In genomic region chr11:692824-693414, GRCh38 we compare ENCODE assay signal across 8 cellular contexts. TPM values are rescaled to one million over a fixed set of nuclear protein-coding genes. Genes with fewer than 3 reads are reported as not detected.
DNase-seq lines count a peak whose midpoint lies in the region; ATAC-seq and TF ChIP-seq lines count a peak whose summit lies in the region.

No MANE protein-coding gene starts in this region.

- H2AFZ ChIP-seq in neuronal stem cell (ENCODE audit: low read length), result no peak overlapping the region

- H3K9me3 ChIP-seq in neuronal stem cell (replicated peaks in 1 of 2; ENCODE audit: control insufficient read depth in 2 of 2, insufficient read depth in 1 of 2, low read depth in 1 of 2, low read length in 2 of 2), result no peaks in the 10 kb centered on the region

- H2AK5ac ChIP-seq in neuronal stem cell (ENCODE audit: low read depth, low read length), result no peak overlapping the region

- H3K4ac ChIP-seq in neuronal stem cell (ENCODE audit: low read length), result no peak overlapping the region

- peaks cover 64% of the 10 kb centered on the region for H3K36me3 Mint-ChIP-seq in Calu3 (ENCODE audit: insufficient read depth, unreplicated experiment)
- H3K36me3 Mint-ChIP-seq in central memory CD8-positive, alpha-beta T cell (ENCODE audit: insufficient read depth), result peaks cover 23% of the 10 kb centered on the region

- H3K27me3 ChIP-seq in neuronal stem cell (ENCODE audit: control insufficient read depth in 3 of 3, insufficient read depth in 3 of 3, low read depth in 1 of 3, low read length in 3 of 3), result no peaks in the 10 kb centered on the region

- peak overlapping the region; percentile 32 for H3K4me2 ChIP-seq in neuronal stem cell (ENCODE audit: insufficient read depth, low read length, poor library complexity, severe bottlenecking)

- H2BK15ac ChIP-seq in neuronal stem cell (ENCODE audit: low read length), result no peak overlapping the region

- no peak overlapping the region for H2BK5ac ChIP-seq in neuronal stem cell (ENCODE audit: low read length)

- H3K36me3 ChIP-seq in neuronal stem cell (replicated peaks in 1 of 2; ENCODE audit: control insufficient read depth in 2 of 2, insufficient read depth in 2 of 2, low read length in 2 of 2), result peaks cover 16 to 32% of the 10 kb centered on the region in 2 donors

- no peak for TF ChIP-seq CTCF in Calu3 (IDR thresholded peaks at IDR 0.05; ENCODE audit: unreplicated experiment)

- peak overlapping the region; percentile 60 for H3K9ac ChIP-seq in neuronal stem cell (ENCODE audit: low read depth, low read length, poor library complexity)

- H2BK120ac ChIP-seq in neuronal stem cell (ENCODE audit: low read depth, low read length), result no peak overlapping the region

- H3K27me3 Mint-ChIP-seq in Calu3 (ENCODE audit: unreplicated experiment), result no peaks in the 10 kb centered on the region
- no peaks in the 10 kb centered on the region for H3K27me3 Mint-ChIP-seq in central memory CD8-positive, alpha-beta T cell

- H3K27ac Mint-ChIP-seq in Calu3 (ENCODE audit: unreplicated experiment), result peak overlapping the region; percentile 93
- peak overlapping the region; percentile 91 for H3K27ac Mint-ChIP-seq in central memory CD8-positive, alpha-beta T cell (ENCODE audit: low read depth)

- CTCF ChIA-PET in Calu3 (lab: Charles Lee), result no interaction called here

- H3K14ac ChIP-seq in neuronal stem cell (ENCODE audit: low read length), result no peak overlapping the region

- no peak overlapping the region for H3K4me3 ChIP-seq in neuronal stem cell (ENCODE audit: low read length in 2 of 2)

- peak overlapping the region; percentile 77 for H3K4me3 Mint-ChIP-seq in Calu3 (ENCODE audit: low read depth, unreplicated experiment)
- H3K4me3 Mint-ChIP-seq in central memory CD8-positive, alpha-beta T cell, result peak overlapping the region; percentile 75

- DNase-seq in Calu3 (no peak), NCI-H510A (lab: John Stamatoyannopoulos, UW) (peak; percentile 67), neuronal stem cell (ENCODE audit: low spot score) (no peak), NCI-H345 (lab: John Stamatoyannopoulos, UW) (no peak), hepatic stellate cell (ENCODE audit: low spot score) (no peak)
- peak in 1 of 2 donors; percentile 54 for DNase-seq in central memory CD8-positive, alpha-beta T cell (ENCODE audit: low spot score in 2 of 2)

- H3K79me1 ChIP-seq in neuronal stem cell (ENCODE audit: low read depth, low read length), result peaks cover 18% of the 10 kb centered on the region

- intact Hi-C loops in Calu3 (cut with micrococcal nuclease; ENCODE audit: unreplicated experiment), result no loop called here

- no CpG with 5 or more reads among the region's 23 CpGs for WGBS in neuronal stem cell (ENCODE audit: extremely low coverage in 2 of 2, insufficient read length in 2 of 2, insufficient replicate concordance in 1 of 2), 2 donors

- H2BK12ac ChIP-seq in neuronal stem cell (ENCODE audit: low read length), result no peak overlapping the region

- peak overlapping the region; percentile 35 for H3K27ac ChIP-seq in neuronal stem cell (replicated peaks; ENCODE audit: low read length)

- no peak for ATAC-seq in central memory CD8-positive, alpha-beta T cell (replicated peaks; ENCODE audit: extremely low read depth, poor library complexity, severe bottlenecking)
- ATAC-seq in GM18873 (IDR thresholded peaks at IDR 0.05; ENCODE audit: low FRiP score, unreplicated experiment) (no peak), GM18517 (IDR thresholded peaks at IDR 0.05; ENCODE audit: unreplicated experiment) (no peak)

- no peaks in the 10 kb centered on the region for H3K9me3 Mint-ChIP-seq in Calu3 (ENCODE audit: low read depth, unreplicated experiment)
- H3K9me3 Mint-ChIP-seq in central memory CD8-positive, alpha-beta T cell, result no peaks in the 10 kb centered on the region

- H3K18ac ChIP-seq in neuronal stem cell (ENCODE audit: low read length), result no peak overlapping the region

- BruUV-seq in Calu3 (replicated peaks; lab: Mats Ljungman, UMichigan), result TSS peak; percentile 39

- no peak overlapping the region for H4K8ac ChIP-seq in neuronal stem cell (ENCODE audit: low read depth, low read length)

- peak overlapping the region; percentile 91 for H3K23ac ChIP-seq in neuronal stem cell (ENCODE audit: low read depth, low read length, poor library complexity)

- no peak overlapping the region for H4K91ac ChIP-seq in neuronal stem cell (ENCODE audit: low read depth, low read length, poor library complexity)

- H3K4me1 ChIP-seq in neuronal stem cell (ENCODE audit: control insufficient read depth in 2 of 2, insufficient read depth in 1 of 2, low read depth in 1 of 2, low read length in 2 of 2), result peaks cover 13 to 22% of the 10 kb centered on the region in 2 donors

- peaks cover 12% of the 10 kb centered on the region for H3K4me1 Mint-ChIP-seq in Calu3 (ENCODE audit: low read depth, unreplicated experiment)
- H3K4me1 Mint-ChIP-seq in central memory CD8-positive, alpha-beta T cell, result peaks cover 29% of the 10 kb centered on the region

RNA-seq across cellular contexts. Expression of gene DEAF1, which starts 2.1 kb away (rescaled TPM):
- total RNA-seq in Calu3 (2022), result 57.0 and 59.0 TPM in 2 replicates
- polyA plus RNA-seq in neuronal stem cell (2013, experiment 1 of 2), result 37.2 TPM
- 37.3 TPM for polyA plus RNA-seq in neuronal stem cell (2013, experiment 2 of 2)

RNA-seq across cellular contexts. Expression of gene TMEM80, which starts 2.7 kb away (rescaled TPM):
- 21.2 and 29.9 TPM in 2 replicates for total RNA-seq in Calu3 (2022)
- 20.9 TPM for polyA plus RNA-seq in neuronal stem cell (2013, experiment 1 of 2)
- polyA plus RNA-seq in neuronal stem cell (2013, experiment 2 of 2), result 21.7 TPM

RNA-seq across cellular contexts. Expression of gene EPS8L2, which starts 13.1 kb away (rescaled TPM):
- 212 and 213 TPM in 2 replicates for total RNA-seq in Calu3 (2022)
- 6.7 TPM for polyA plus RNA-seq in neuronal stem cell (2013, experiment 1 of 2)
- 6.7 TPM for polyA plus RNA-seq in neuronal stem cell (2013, experiment 2 of 2)

RNA-seq across cellular contexts. Expression of gene TALDO1, which starts 54.3 kb away (rescaled TPM):
- total RNA-seq in Calu3 (2022), result 359 and 379 TPM in 2 replicates
- polyA plus RNA-seq in neuronal stem cell (2013, experiment 1 of 2), result 111 TPM
- polyA plus RNA-seq in neuronal stem cell (2013, experiment 2 of 2), result 112 TPM

RNA-seq across cellular contexts. Expression of gene DRD4, which starts 55.9 kb away (rescaled TPM):
- total RNA-seq in Calu3 (2022), result 1.3 TPM in 2 replicates
- 15.1 TPM for polyA plus RNA-seq in neuronal stem cell (2013, experiment 1 of 2)
- polyA plus RNA-seq in neuronal stem cell (2013, experiment 2 of 2), result 15.5 TPM
